ENCODE assay signal across 32 cellular contexts in the genomic region with DNA sequence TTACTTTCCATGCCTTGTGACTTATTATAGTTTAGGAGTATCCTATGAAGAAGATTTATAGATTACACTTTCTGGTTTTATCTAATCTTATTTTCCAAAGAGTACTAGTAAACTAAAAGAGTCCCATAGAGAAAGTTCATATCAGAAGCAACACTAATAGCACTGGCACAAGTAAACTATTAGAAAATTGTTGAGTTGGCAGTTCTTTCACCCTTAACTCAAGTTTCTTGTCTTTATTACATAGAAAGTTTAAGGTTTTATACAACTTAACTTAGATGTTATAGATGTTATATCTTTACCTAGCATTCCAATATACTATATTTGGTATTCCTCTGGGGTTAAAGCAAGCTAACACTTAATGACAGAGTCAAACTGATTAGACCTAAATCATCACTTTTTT.
DNase-seq lines count a peak whose midpoint lies in the region; ATAC-seq, FAIRE-seq and TF ChIP-seq lines count a peak whose summit lies in the region.
"Had no signal": no experiment of that assay in that cellular context is flagged by ENCODE, and none has a peak within 500 bp of the region (broad histone marks: within the 10 kb centered on the region; RNA-seq: fewer than 3 reads in every experiment).

No MANE protein-coding gene starts in this region.

- no peaks in the 10 kb centered on the region for H3K27me3 ChIP-seq in HepG2 (ENCODE audit: control insufficient read depth in 1 of 2, insufficient read depth in 2 of 2, low read length in 2 of 2)
- no peaks in the 10 kb centered on the region for H3K27me3 ChIP-seq in right lobe of liver
- no peaks in the 10 kb centered on the region for H3K27me3 ChIP-seq in K562 (ENCODE audit: control insufficient read depth in 2 of 2, insufficient read depth in 2 of 2, low read length in 2 of 2)
- H3K27me3 ChIP-seq: BE2C; BLaER1; BLaER1 treated with 17β-estradiol and CSF1 and Interleukin-3, amounts not matched to agents 10 nM and 100 nM had no signal

- no peaks in the 10 kb centered on the region for H3K4me1 ChIP-seq in HepG2 (ENCODE audit: insufficient read depth, low read length)
- no peaks in the 10 kb centered on the region for H3K4me1 ChIP-seq in right lobe of liver
- no peaks in the 10 kb centered on the region for H3K4me1 ChIP-seq in A549
- H3K4me1 ChIP-seq in K562 (replicated peaks in 1 of 2; ENCODE audit: control insufficient read depth in 2 of 2, insufficient read depth in 2 of 2, low read length in 2 of 2): no peaks in the 10 kb centered on the region
- H3K4me1 ChIP-seq: BE2C, BLaER1, Caco-2 had no signal

- TF ChIP-seq RAD21 in HepG2 (CRISPR knock-in tag; IDR thresholded peaks at IDR 0.05): no peak
- TF ChIP-seq RAD21 in A549 (conservative IDR thresholded peaks at IDR 0.05 in 1 of 2, IDR thresholded peaks at IDR 0.05 in 1 of 2): no peak
- no peak for TF ChIP-seq RAD21 in K562 (CRISPR knock-in tag; conservative IDR thresholded peaks at IDR 0.05 in 1 of 2, IDR thresholded peaks at IDR 0.05 in 1 of 2)

- H3K27ac ChIP-seq in HepG2 (ENCODE audit: extremely low read length, insufficient read depth, low read length): no peak overlapping the region
- H3K27ac ChIP-seq in right lobe of liver: no peak overlapping the region
- H3K27ac ChIP-seq in A549: no peak overlapping the region
- no peak overlapping the region for H3K27ac ChIP-seq in K562 (ENCODE audit: extremely low read depth, low read depth, low read length)
- H3K27ac ChIP-seq: 22Rv1; BLaER1; BLaER1 treated with 17β-estradiol and CSF1 and Interleukin-3, amounts not matched to agents 10 nM and 100 nM; C4-2B had no signal

- BruUV-seq in HepG2 (replicated peaks; lab: Mats Ljungman, UMichigan) (no TSS peak), K562 (replicated peaks; lab: Mats Ljungman, UMichigan) (no TSS peak)

- FAIRE-seq in HepG2 (lab: Jason Lieb, UNC) (no peak), A549 (lab: Jason Lieb, UNC) (no peak), K562 (lab: Jason Lieb, UNC) (no peak)
- FAIRE-seq: A204.1, D721Med had no signal

- intact Hi-C loops in HepG2 (cut with micrococcal nuclease; ENCODE audit: unreplicated experiment) (no loop called here), right lobe of liver (cut with DNase I) (no loop called here), K562 (cut with micrococcal nuclease) (no loop called here)

- no peaks in the 10 kb centered on the region for H3K9me1 ChIP-seq in K562 (ENCODE audit: control insufficient read depth, insufficient read depth, low read length)

- in situ Hi-C loops in HepG2 (cut with HindIII; ENCODE audit: extremely low pct_ligation_motif_present, low pct_unique_long_range_greater_than_20kb): no loop called here
- in situ Hi-C loops in K562 (cut with MboI): no loop called here

- no peak for TF ChIP-seq POLR2A in HepG2 (IDR thresholded peaks at IDR 0.05; ENCODE audit: insufficient read depth in 1 of 2, low read depth in 2 of 2, low read length in 2 of 2)
- TF ChIP-seq POLR2A in right lobe of liver (IDR thresholded peaks at IDR 0.05): no peak
- no peak for TF ChIP-seq POLR2A in A549 (IDR thresholded peaks at IDR 0.05; ENCODE audit: low read length)
- TF ChIP-seq POLR2A in K562 (conservative IDR thresholded peaks at IDR 0.05): no peak

- ATAC-seq in HepG2 (no peak), right lobe of liver (no peak), A549 (no peak), K562 (no peak)
- ATAC-seq: CD8-positive, alpha-beta T cell had no signal

- H3K4me3 ChIP-seq in HepG2 (replicated peaks in 1 of 3; ENCODE audit: insufficient read depth in 1 of 3, low read depth in 2 of 3, low read length in 3 of 3) (no peak overlapping the region), right lobe of liver (no peak overlapping the region), A549 (no peak overlapping the region), K562 (no peak overlapping the region)
- H3K4me3 ChIP-seq: BLaER1; BLaER1 treated with 17β-estradiol and CSF1 and Interleukin-3, amounts not matched to agents 10 nM and 100 nM had no signal

- no peaks in the 10 kb centered on the region for H3K79me2 ChIP-seq in HepG2 (ENCODE audit: insufficient read depth, low read length)
- no peaks in the 10 kb centered on the region for H3K79me2 ChIP-seq in K562 (ENCODE audit: control insufficient read depth, insufficient read depth, low read length)

- no peaks in the 10 kb centered on the region for H3K36me3 ChIP-seq in HepG2 (replicated peaks in 1 of 2; ENCODE audit: control insufficient read depth in 1 of 2, insufficient read depth in 2 of 2, low read length in 2 of 2)
- no peaks in the 10 kb centered on the region for H3K36me3 ChIP-seq in right lobe of liver
- no peaks in the 10 kb centered on the region for H3K36me3 ChIP-seq in K562 (ENCODE audit: control insufficient read depth, insufficient read depth, low read length)
- H3K36me3 ChIP-seq: BE2C; BLaER1; BLaER1 treated with 17β-estradiol and CSF1 and Interleukin-3, amounts not matched to agents 10 nM and 100 nM had no signal

- DNase-seq in HepG2 (ENCODE audit: low spot score) (no peak), right lobe of liver (no peak), A549 (ENCODE audit: low read depth in 1 of 2, low spot score in 1 of 2) (no peak), K562 (ENCODE audit: extremely low read depth in 1 of 4, low spot score in 3 of 4) (no peak), T-helper 1 cell (no peak), SHP77 treated with DMSO at 0.1 percent for 48 hours (lab: John Stamatoyannopoulos, UW) (no peak)
- DNase-seq: 8988T; ACHN; AML-193; BE2C; C1 segment of cervical spinal cord; Caco-2; Calu3; CD4-positive, alpha-beta memory T cell; CD4-positive, alpha-beta T cell; CD4-positive, CD25-positive, alpha-beta regulatory T cell; CD8-positive, alpha-beta memory T cell; CD8-positive, alpha-beta T cell; COR-L47; DMS 273 treated with DMSO at 0.1 percent for 48 hours; DMS153; DMS53; DMS79; DMS79 treated with DMSO at 0.1 percent for 48 hours; DND-41; EL had no signal

- POLR2A ChIA-PET in HepG2 (lab: Yijun Ruan, JAX) (no interaction called here), A549 (lab: Yijun Ruan, JAX) (no interaction called here), K562 (lab: Yijun Ruan, JAX) (interaction anchor here (0.6 kb wide), 1 partner anchor 541 kb away, joined by 4 read pairs; no protein-coding TSS in a partner anchor)

- no peaks in the 10 kb centered on the region for H4K20me1 ChIP-seq in HepG2 (ENCODE audit: insufficient read depth, low read length)
- H4K20me1 ChIP-seq in K562 (replicated peaks; ENCODE audit: control insufficient read depth, insufficient read depth, low read length): no peaks in the 10 kb centered on the region
- H4K20me1 ChIP-seq: BLaER1; BLaER1 treated with 17β-estradiol and CSF1 and Interleukin-3, amounts not matched to agents 10 nM and 100 nM had no signal

- H3K4me2 ChIP-seq in HepG2 (ENCODE audit: low read depth, low read length): no peak overlapping the region
- H3K4me2 ChIP-seq in A549: no peak overlapping the region
- no peak overlapping the region for H3K4me2 ChIP-seq in K562 (ENCODE audit: insufficient read depth, low read length)
- H3K4me2 ChIP-seq: BLaER1; BLaER1 treated with 17β-estradiol and CSF1 and Interleukin-3, amounts not matched to agents 10 nM and 100 nM had no signal

- TF ChIP-seq CTCF in HepG2 (CRISPR knock-in tag; IDR thresholded peaks at IDR 0.05) (no peak), right lobe of liver (IDR thresholded peaks at IDR 0.05) (no peak), A549 (IDR thresholded peaks at IDR 0.05) (no peak), K562 (IDR thresholded peaks at IDR 0.05 in 2 of 3, conservative IDR thresholded peaks at IDR 0.05 in 1 of 3; ENCODE audit: insufficient read depth in 2 of 3, low read depth in 1 of 3, low read length in 3 of 3) (no peak)

- H2AFZ ChIP-seq in HepG2 (ENCODE audit: low read length): no peak overlapping the region
- H2AFZ ChIP-seq in K562 (ENCODE audit: low read depth, low read length): no peak overlapping the region

- H3K9me3 ChIP-seq in HepG2 (ENCODE audit: low read length): no peaks in the 10 kb centered on the region
- H3K9me3 ChIP-seq in right lobe of liver: no peaks in the 10 kb centered on the region
- H3K9me3 ChIP-seq in A549: no peaks in the 10 kb centered on the region
- no peaks in the 10 kb centered on the region; the same call in 1 of the 2 replicates for H3K9me3 ChIP-seq in K562 (replicated peaks; ENCODE audit: control insufficient read depth, insufficient read depth, low read depth, low read length)
- H3K9me3 ChIP-seq: BE2C; BLaER1; BLaER1 treated with 17β-estradiol and CSF1 and Interleukin-3, amounts not matched to agents 10 nM and 100 nM; Caco-2 had no signal

- CTCF ChIA-PET in HepG2 (lab: Yijun Ruan, JAX; ENCODE audit: low intra/inter-chr PET ratio, low total read pairs): no interaction called here
- CTCF ChIA-PET in A549 (lab: Yijun Ruan, JAX): no interaction called here
- CTCF ChIA-PET in K562 (lab: Yijun Ruan, JAX; ENCODE audit: low intra/inter-chr PET ratio): no interaction called here

- no peak overlapping the region for H3K9ac ChIP-seq in HepG2 (ENCODE audit: insufficient read depth, low read depth, low read length)
- H3K9ac ChIP-seq in K562 (ENCODE audit: insufficient read depth in 1 of 2, low read depth in 2 of 2, low read length in 2 of 2): no peak overlapping the region
- H3K9ac ChIP-seq: BLaER1; BLaER1 treated with 17β-estradiol and CSF1 and Interleukin-3, amounts not matched to agents 10 nM and 100 nM had no signal

- no peak for TF ChIP-seq EP300 in HepG2 (IDR thresholded peaks at IDR 0.05; ENCODE audit: low read depth in 2 of 2, low read length in 2 of 2)
- TF ChIP-seq EP300 in HepG2 (CRISPR knock-in tag; IDR thresholded peaks at IDR 0.05; ENCODE audit: borderline replicate concordance): no peak
- TF ChIP-seq EP300 in A549 (IDR thresholded peaks at IDR 0.05): no peak
- TF ChIP-seq EP300 in K562 (IDR thresholded peaks at IDR 0.05; ENCODE audit: low read length): no peak

TF ChIP-seq in HepG2, 621 proteins besides CTCF, POLR2A, EP300 and RAD21:
- TF ChIP-seq MAFF (IDR thresholded peaks at IDR 0.05; ENCODE audit: low read depth, low read length) (0 out of 2 replicates have a peak, but pooled peaks have one; percentile 30), MAFK (conservative IDR thresholded peaks at IDR 0.05 in 1 of 2, IDR thresholded peaks at IDR 0.05 in 1 of 2; ENCODE audit: low read length in 2 of 2) (peak in 1 of 2 experiments; percentile 71; a peak in 3 of 4 replicates), ZBTB20 (CRISPR knock-in tag; IDR thresholded peaks at IDR 0.05; ENCODE audit: borderline replicate concordance, low read depth) (no peak)

TF ChIP-seq in A549, 52 proteins besides CTCF, POLR2A, EP300 and RAD21:
- TF ChIP-seq MAFK (IDR thresholded peaks at IDR 0.05; ENCODE audit: partially characterized antibody) (peak; percentile 82), HOXA7 (CRISPR knock-in tag; IDR thresholded peaks at IDR 0.05) (no peak), SREBF2 (IDR thresholded peaks at IDR 0.05) (no peak)

TF ChIP-seq in K562, 482 proteins besides CTCF, POLR2A, EP300 and RAD21 (continues in another document):
- no peak for TF ChIP-seq HDAC3 (IDR thresholded peaks at IDR 0.05; ENCODE audit: borderline replicate concordance, partially characterized antibody)
- TF ChIP-seq FOSL1 (tag; conservative IDR thresholded peaks at IDR 0.05): no peak
